In the genomic region with DNA sequence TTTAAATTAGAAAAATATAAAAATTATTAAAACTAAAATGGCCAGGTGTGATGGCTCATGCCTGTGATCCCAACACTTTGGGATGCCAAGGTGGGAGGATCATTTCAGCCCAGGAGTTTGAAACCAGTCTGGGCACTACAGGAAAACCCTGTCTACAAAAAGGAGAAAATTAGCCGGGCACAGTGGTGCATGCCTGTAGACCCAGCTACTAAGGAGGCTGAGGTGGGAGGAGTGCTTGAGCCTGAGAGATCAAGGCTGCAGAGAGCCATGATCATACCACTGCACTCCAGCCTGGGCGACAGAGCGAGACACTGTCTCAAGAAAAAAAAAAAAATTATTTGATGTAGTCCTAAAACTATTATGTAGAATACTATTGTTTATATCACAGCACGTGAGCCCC, we compare ENCODE assay signal across 4 cellular contexts. TPM values are rescaled to one million over a fixed set of nuclear protein-coding genes. Genes with fewer than 3 reads are reported as not detected.
"Had no signal": no experiment of that assay in that cellular context is flagged by ENCODE, and none has a peak within 500 bp of the region (broad histone marks: within the 10 kb centered on the region; RNA-seq: fewer than 3 reads in every experiment).

No MANE protein-coding gene starts in this region.

RNA-seq across cellular contexts. Expression of a gene that starts 57.0 kb away (rescaled TPM):
- polyA plus RNA-seq: heart right ventricle, mammary epithelial cell, pancreas, psoas muscle had no signal
